Comparison of ENCODE assay signal across 8 cellular contexts in genomic region chr2:190880374-190881073, GRCh38. TPM values are rescaled to one million over a fixed set of nuclear protein-coding genes. Genes with fewer than 3 reads are reported as not detected.
DNase-seq lines count a peak whose midpoint lies in the region; ATAC-seq and TF ChIP-seq lines count a peak whose summit lies in the region.

GLS (plus strand) TSS chr2:190880821; CDS start chr2:190881085, 264 bp downstream.

- peaks cover 26% of the 10 kb centered on the region for H4K20me1 ChIP-seq in KMS-11 (ENCODE audit: insufficient read depth)

- no peak for TF ChIP-seq CTCF in KMS-11 (conservative IDR thresholded peaks at IDR 0.05; ENCODE audit: low read depth, low read length)
- TF ChIP-seq CTCF in Peyer's patch (IDR thresholded peaks at IDR 0.05), result no peak

- no peaks in the 10 kb centered on the region for H3K36me3 ChIP-seq in KMS-11 (ENCODE audit: insufficient read depth)
- no peaks in the 10 kb centered on the region for H3K36me3 ChIP-seq in Peyer's patch
- peaks cover 0 to 15% of the 10 kb centered on the region in 2 donors for H3K36me3 ChIP-seq in muscle layer of duodenum (ENCODE audit: control insufficient read depth in 1 of 2, insufficient read depth in 2 of 2, low read length in 2 of 2)

- DNase-seq in DMS53 treated with DMSO at 0.1 percent for 48 hours (lab: John Stamatoyannopoulos, UW; ENCODE audit: unreplicated experiment) (peak; percentile 92), Peyer's patch (peak; percentile 94 to 99 (median 98))
- peak; percentile 96 to 97 for DNase-seq in activated T-cell treated with anti-CD3 and anti-CD28 coated beads, Interleukin-2, amount 50 U/mL, for 48 hours
- peak; percentile 93 to 95 for DNase-seq in stimulated activated CD8-positive, alpha-beta memory T cell treated with anti-CD3 and anti-CD28 coated beads, Interleukin-7, amount 100 ng/mL, for 4 hours (ENCODE audit: low read depth in 2 of 2)

- peaks cover 44% of the 10 kb centered on the region for H3K79me2 ChIP-seq in KMS-11 (ENCODE audit: insufficient read depth, low read depth)

- H3K27ac ChIP-seq in KMS-11 (peak within 1 kb of the TSS; percentile 73), Peyer's patch (peak within 1 kb of the TSS; percentile 90 to 98 (median 96)), muscle layer of duodenum (ENCODE audit: low read length) (peak within 1 kb of the TSS; percentile 94)

- H3K4me2 ChIP-seq in KMS-11, result peak within 1 kb of the TSS; percentile 74

- TF ChIP-seq POLR2A in Peyer's patch (IDR thresholded peaks at IDR 0.05), result peak; percentile 99 to 100

- H3K4me1 ChIP-seq in KMS-11 (ENCODE audit: low read depth, poor library complexity, severe bottlenecking), result peaks cover 35% of the 10 kb centered on the region
- peaks cover 0 to 29% (median 5%) of the 10 kb centered on the region in 4 donors for H3K4me1 ChIP-seq in Peyer's patch
- peaks cover 0 to 28% of the 10 kb centered on the region in 2 donors for H3K4me1 ChIP-seq in muscle layer of duodenum (ENCODE audit: control insufficient read depth in 1 of 2, insufficient read depth in 2 of 2, low read length in 2 of 2)

- peak within 1 kb of the TSS; percentile 99 for H2AFZ ChIP-seq in KMS-11 (ENCODE audit: low read depth)

- H3K9me3 ChIP-seq in Peyer's patch, result no peaks in the 10 kb centered on the region
- no peaks in the 10 kb centered on the region for H3K9me3 ChIP-seq in muscle layer of duodenum (ENCODE audit: control insufficient read depth in 1 of 2, low read length in 2 of 2)

- H3K4me3 ChIP-seq in KMS-11 (IDR thresholded peaks at IDR 0.05; ENCODE audit: insufficient read depth, low read depth, low read length) (peak within 1 kb of the TSS; percentile 75), Peyer's patch (peak within 1 kb of the TSS; percentile 71 to 91 (median 82)), muscle layer of duodenum (ENCODE audit: low read depth in 1 of 2, low read length in 2 of 2) (peak within 1 kb of the TSS; percentile 63 to 95)

- ATAC-seq in GM21737 (IDR thresholded peaks at IDR 0.05; ENCODE audit: unreplicated experiment) (peak; percentile 72), esophagus mucosa (peak; percentile 93)

- H3K9ac ChIP-seq in KMS-11, result peak within 1 kb of the TSS; percentile 83

- no peaks in the 10 kb centered on the region for H3K27me3 ChIP-seq in KMS-11 (ENCODE audit: insufficient read depth, low read depth)
- no peaks in the 10 kb centered on the region for H3K27me3 ChIP-seq in Peyer's patch
- H3K27me3 ChIP-seq in muscle layer of duodenum (ENCODE audit: low read depth, low read length), result no peaks in the 10 kb centered on the region

RNA-seq across cellular contexts. Expression of gene GLS, which starts in this region (rescaled TPM):
- 100 to 1,000 TPM; 232 to 298 (median 258) TPM for total RNA-seq in Peyer's patch
- 25.9 TPM for total RNA-seq in esophagus mucosa

Comparison
In these comparisons a context has a peak if more than half of its experiments do, and no peak if none do; other contexts are left out.
1. Peak in every context shown above with its lines: DNase-seq, ATAC-seq, H3K4me3 ChIP-seq and H3K27ac ChIP-seq.